In the genomic region with DNA sequence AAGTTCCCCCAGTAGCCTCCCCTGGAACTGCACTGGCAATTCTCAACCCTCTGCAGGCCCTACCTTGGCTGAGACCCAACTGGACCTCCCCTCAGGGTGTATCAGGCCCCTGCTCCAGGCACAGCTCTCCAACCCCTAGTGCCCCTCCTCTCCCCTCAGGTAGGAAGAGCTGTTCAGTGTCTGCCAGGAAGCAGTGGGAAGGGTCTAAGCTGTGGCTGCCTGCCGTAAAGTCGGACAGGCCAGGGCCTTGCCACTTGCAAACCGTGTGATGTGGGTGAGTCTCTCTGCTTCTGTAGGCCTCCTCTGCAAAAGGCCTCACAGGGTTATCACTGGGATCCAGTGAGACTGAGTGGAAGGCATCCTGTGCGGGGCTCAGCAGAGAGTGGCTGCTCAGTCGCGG, we compare ENCODE assay signal across 18 cellular contexts. TPM values are rescaled to one million over a fixed set of nuclear protein-coding genes. Genes with fewer than 3 reads are reported as not detected.
A peak's percentile ranks its signal among the peaks of the same experiment; 100 is the strongest.
DNase-seq lines count a peak whose midpoint lies in the region; ATAC-seq and TF ChIP-seq lines count a peak whose summit lies in the region.
"Had no signal": no experiment of that assay in that cellular context is flagged by ENCODE, and none has a peak within 500 bp of the region (broad histone marks: within the 10 kb centered on the region; RNA-seq: fewer than 3 reads in every experiment).

No MANE protein-coding gene starts in this region.

- H3K9me2 ChIP-seq in GM23338 (ENCODE audit: insufficient read depth) = no peaks in the 10 kb centered on the region

- H3K4me1 Mint-ChIP-seq in GM23338 = peaks cover 32% of the 10 kb centered on the region
- no peaks in the 10 kb centered on the region for H3K4me1 Mint-ChIP-seq in activated naive CD4-positive, alpha-beta T cell treated with anti-CD3 and anti-CD28 coated beads for 36 hours (ENCODE audit: low read depth)
- H3K4me1 Mint-ChIP-seq: CD4-positive, alpha-beta memory T cell had no signal

- no peaks in the 10 kb centered on the region for H3K9me3 ChIP-seq in Panc1 (ENCODE audit: control insufficient read depth, insufficient read depth, low read depth, low read length)
- H3K9me3 ChIP-seq: BLaER1 had no signal

- H3K4me3 Mint-ChIP-seq in GM23338 = peak overlapping the region; percentile 4; the same call in 1 of the 3 replicates
- H3K4me3 Mint-ChIP-seq in activated naive CD4-positive, alpha-beta T cell treated with anti-CD3 and anti-CD28 coated beads for 36 hours = no peak overlapping the region
- H3K4me3 Mint-ChIP-seq: CD4-positive, alpha-beta memory T cell; HFFc6 had no signal

- no peak overlapping the region for H3K27ac Mint-ChIP-seq in GM23338
- no peak overlapping the region for H3K27ac Mint-ChIP-seq in activated naive CD4-positive, alpha-beta T cell treated with anti-CD3 and anti-CD28 coated beads for 36 hours
- H3K27ac Mint-ChIP-seq: CD4-positive, alpha-beta memory T cell; HFFc6 had no signal

- H3K27ac ChIP-seq in GM23338 (ENCODE audit: low read depth) (no peak overlapping the region), Panc1 (ENCODE audit: low read length) (no peak overlapping the region), dorsolateral prefrontal cortex (peak overlapping the region in 55 of 59 donors; percentile 6 to 100 (median 80))
- H3K27ac ChIP-seq: BLaER1, GM23248, KMS-11 had no signal

- H3K79me2 ChIP-seq in GM23338 (replicated peaks; ENCODE audit: insufficient read depth) = no peaks in the 10 kb centered on the region

- no peak for TF ChIP-seq CTCF in GM23338 (conservative IDR thresholded peaks at IDR 0.05; ENCODE audit: low read depth in 2 of 2)
- TF ChIP-seq CTCF in Panc1 (IDR thresholded peaks at IDR 0.05) = no peak
- TF ChIP-seq CTCF in dorsolateral prefrontal cortex (IDR thresholded peaks at IDR 0.05 in 54 of 56, conservative IDR thresholded peaks at IDR 0.05 in 2 of 56; ENCODE audit: low read depth in 1 of 56, partially characterized antibody in 56 of 56) = no peak

- intact Hi-C loops in Panc1 (cut with micrococcal nuclease; ENCODE audit: unreplicated experiment) (no loop called here), dorsolateral prefrontal cortex (cut with DNase I) (no loop called here)
- intact Hi-C loops in activated naive CD4-positive, alpha-beta T cell treated with anti-CD3 and anti-CD28 coated beads for 36 hours (cut with micrococcal nuclease) = no loop called here

- H4K20me1 ChIP-seq in GM23338 (replicated peaks; ENCODE audit: insufficient read depth) = no peaks in the 10 kb centered on the region

- H3K4me1 ChIP-seq in GM23338 (ENCODE audit: insufficient read depth) = peaks cover 33% of the 10 kb centered on the region
- no peaks in the 10 kb centered on the region for H3K4me1 ChIP-seq in Panc1 (ENCODE audit: control insufficient read depth, insufficient read depth, low read length)
- H3K4me1 ChIP-seq: BLaER1 had no signal

- H3K9me3 Mint-ChIP-seq in GM23338 = peaks cover 3% of the 10 kb centered on the region; the same call in 2 of the 3 replicates
- no peaks in the 10 kb centered on the region for H3K9me3 Mint-ChIP-seq in activated naive CD4-positive, alpha-beta T cell treated with anti-CD3 and anti-CD28 coated beads for 36 hours
- H3K9me3 Mint-ChIP-seq: CD4-positive, alpha-beta memory T cell; HFFc6 had no signal

- POLR2A ChIA-PET in Panc1 (lab: Charles Lee) = no interaction called here

- ATAC-seq in GM23338 (no peak; the same call in 2 of the 3 replicates), Panc1 (peak; percentile 64)

- peak overlapping the region; percentile 32; the same call in 1 of the 2 replicates for H3K4me2 ChIP-seq in GM23338
- H3K4me2 ChIP-seq: BLaER1, KMS-11 had no signal

- H3K36me3 ChIP-seq in GM23338 (ENCODE audit: insufficient read depth) (no peaks in the 10 kb centered on the region), Panc1 (ENCODE audit: control insufficient read depth, insufficient read depth, low read length) (no peaks in the 10 kb centered on the region)
- H3K36me3 ChIP-seq: BLaER1 had no signal

- H3K36me3 Mint-ChIP-seq in GM23338 (ENCODE audit: low read depth) = peaks cover 7% of the 10 kb centered on the region; the same call in 2 of the 3 replicates
- no peaks in the 10 kb centered on the region for H3K36me3 Mint-ChIP-seq in activated naive CD4-positive, alpha-beta T cell treated with anti-CD3 and anti-CD28 coated beads for 36 hours (ENCODE audit: low read depth)
- H3K36me3 Mint-ChIP-seq: CD4-positive, alpha-beta memory T cell had no signal

- H3K4me3 ChIP-seq in GM23338 (no peak overlapping the region), Panc1 (ENCODE audit: low read depth in 2 of 2, low read length in 2 of 2) (no peak overlapping the region), dorsolateral prefrontal cortex (no peak overlapping the region)
- H3K4me3 ChIP-seq: BLaER1, GM23248 had no signal

- CTCF ChIA-PET in Panc1 (lab: Charles Lee) = no interaction called here
- CTCF ChIA-PET in activated naive CD4-positive, alpha-beta T cell treated with anti-CD3 and anti-CD28 coated beads for 36 hours (lab: Charles Lee) = interaction anchor here (0.9 kb wide), 1 partner anchor 16 kb away, joined by 3 read pairs; no protein-coding TSS in a partner anchor

- BruUV-seq in Panc1 (replicated peaks; lab: Mats Ljungman, UMichigan) = no TSS peak

- no peak for DNase-seq in GM23338 (ENCODE audit: low spot score)
- no peak for DNase-seq in Panc1 (ENCODE audit: low read depth, low spot score)
- no peak for DNase-seq in dorsolateral prefrontal cortex
- DNase-seq in pons (ENCODE audit: low spot score) = peak; percentile 28
- no peak for DNase-seq in activated naive CD4-positive, alpha-beta T cell treated with anti-CD3 and anti-CD28 coated beads for 36 hours
- DNase-seq in activated CD8-positive, alpha-beta memory T cell treated with anti-CD3 and anti-CD28 coated beads for 24 hours = no peak
- no peak for DNase-seq in glomerular visceral epithelial cell (ENCODE audit: extremely low spot score)
- no peak for DNase-seq in NCI-H1048 (lab: John Stamatoyannopoulos, UW)
- DNase-seq: CD4-positive, alpha-beta memory T cell; GM23248; HFFc6; MV-4-11; NCI-H1436; NCI-H2029; NCI-H446; Right ventricle myocardium superior had no signal

- H3K27me3 Mint-ChIP-seq in GM23338 (ENCODE audit: insufficient read depth, low read depth, poor library complexity) = peaks cover 22% of the 10 kb centered on the region
- H3K27me3 Mint-ChIP-seq in activated naive CD4-positive, alpha-beta T cell treated with anti-CD3 and anti-CD28 coated beads for 36 hours (ENCODE audit: low read depth) = peaks cover 5% of the 10 kb centered on the region

- in situ Hi-C loops in Panc1 (cut with HindIII; ENCODE audit: low pct_unique_long_range_greater_than_20kb, low sequenced_read_pairs) = no loop called here

- H3K27me3 ChIP-seq in GM23338 (ENCODE audit: insufficient read depth) (no peaks in the 10 kb centered on the region), Panc1 (ENCODE audit: control insufficient read depth, insufficient read depth, low read length) (no peaks in the 10 kb centered on the region), dorsolateral prefrontal cortex (no peaks in the 10 kb centered on the region)

- peaks cover 4% of the 10 kb centered on the region; the same call in 1 of the 2 replicates for H3F3A ChIP-seq in GM23338 (replicated peaks; ENCODE audit: low read depth)

- H2AFZ ChIP-seq in GM23338 = no peak overlapping the region
- H2AFZ ChIP-seq: GM23248 had no signal

TF ChIP-seq in GM23338, 12 proteins besides CTCF, POLR2A, EP300 and RAD21 (continues in another document):
- TF ChIP-seq ZNF331 (CRISPR knock-in tag; IDR thresholded peaks at IDR 0.05; ENCODE audit: low read depth) = no peak
- TF ChIP-seq EZH2 (IDR thresholded peaks at IDR 0.05; ENCODE audit: low read depth, unreplicated experiment) = no peak
- TF ChIP-seq, protein P1, sequence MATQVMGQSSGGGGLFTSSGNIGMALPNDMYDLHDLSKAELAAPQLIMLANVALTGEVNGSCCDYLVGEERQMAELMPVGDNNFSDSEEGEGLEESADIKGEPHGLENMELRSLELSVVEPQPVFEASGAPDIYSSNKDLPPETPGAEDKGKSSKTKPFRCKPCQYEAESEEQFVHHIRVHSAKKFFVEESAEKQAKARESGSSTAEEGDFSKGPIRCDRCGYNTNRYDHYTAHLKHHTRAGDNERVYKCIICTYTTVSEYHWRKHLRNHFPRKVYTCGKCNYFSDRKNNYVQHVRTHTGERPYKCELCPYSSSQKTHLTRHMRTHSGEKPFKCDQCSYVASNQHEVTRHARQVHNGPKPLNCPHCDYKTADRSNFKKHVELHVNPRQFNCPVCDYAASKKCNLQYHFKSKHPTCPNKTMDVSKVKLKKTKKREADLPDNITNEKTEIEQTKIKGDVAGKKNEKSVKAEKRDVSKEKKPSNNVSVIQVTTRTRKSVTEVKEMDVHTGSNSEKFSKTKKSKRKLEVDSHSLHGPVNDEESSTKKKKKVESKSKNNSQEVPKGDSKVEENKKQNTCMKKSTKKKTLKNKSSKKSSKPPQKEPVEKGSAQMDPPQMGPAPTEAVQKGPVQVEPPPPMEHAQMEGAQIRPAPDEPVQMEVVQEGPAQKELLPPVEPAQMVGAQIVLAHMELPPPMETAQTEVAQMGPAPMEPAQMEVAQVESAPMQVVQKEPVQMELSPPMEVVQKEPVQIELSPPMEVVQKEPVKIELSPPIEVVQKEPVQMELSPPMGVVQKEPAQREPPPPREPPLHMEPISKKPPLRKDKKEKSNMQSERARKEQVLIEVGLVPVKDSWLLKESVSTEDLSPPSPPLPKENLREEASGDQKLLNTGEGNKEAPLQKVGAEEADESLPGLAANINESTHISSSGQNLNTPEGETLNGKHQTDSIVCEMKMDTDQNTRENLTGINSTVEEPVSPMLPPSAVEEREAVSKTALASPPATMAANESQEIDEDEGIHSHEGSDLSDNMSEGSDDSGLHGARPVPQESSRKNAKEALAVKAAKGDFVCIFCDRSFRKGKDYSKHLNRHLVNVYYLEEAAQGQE (IDR thresholded peaks at IDR 0.05; ENCODE audit: unreplicated experiment) = no peak
- no peak for TF ChIP-seq POLR2AphosphoS5 (IDR thresholded peaks at IDR 0.05; ENCODE audit: low read depth)
- no peak for TF ChIP-seq STAT1 (IDR thresholded peaks at IDR 0.05; ENCODE audit: unreplicated experiment)

RNA-seq across cellular contexts. Expression of gene RHBG, which starts 32.2 kb away (rescaled TPM):
- total RNA-seq in GM23338 (2014; rRNA removed; shearing (Covaris generic)) = 1.6 and 1.7 TPM in 2 replicates
- polyA plus RNA-seq in GM23338 (2016; fragmentation: Nextera tagmentation; extraction: Ambion mirVana) = 1.2 and 2.1 TPM in 2 replicates
- 0.28 TPM for total RNA-seq in Panc1 (2021; ENCODE audit: unreplicated experiment)
- polyA plus RNA-seq in Panc1 (2012; ENCODE audit: insufficient read length) = not detected
- under 1 TPM in 5 of 120 experiments, not detected in 115; 0.33 to 0.61 (median 0.44) TPM for total RNA-seq in dorsolateral prefrontal cortex
- not detected for total RNA-seq in activated naive CD4-positive, alpha-beta T cell treated with anti-CD3 and anti-CD28 coated beads for 36 hours
- total RNA-seq: CD4-positive, alpha-beta memory T cell; GM23248; HFFc6; Right ventricle myocardium superior had no signal
- polyA plus RNA-seq: CD4-positive, alpha-beta memory T cell; GM23248 had no signal

Comparison
In these comparisons a context has a peak if more than half of its experiments do, and no peak if none do; other contexts are left out.
1. H3K27ac ChIP-seq: peak in dorsolateral prefrontal cortex (55 of 59); none in GM23338 (single experiment) and Panc1 (single experiment).